In genomic region chrY:17952224-17952623, GRCh38 we compare ENCODE assay signal across 1 cellular context.
TF ChIP-seq lines count a peak whose summit lies in the region.

No MANE protein-coding gene starts in this region.

TF ChIP-seq in WTC11, 78 proteins besides CTCF, POLR2A, EP300 and RAD21 (continued from another document):
- TF ChIP-seq, protein P1, sequence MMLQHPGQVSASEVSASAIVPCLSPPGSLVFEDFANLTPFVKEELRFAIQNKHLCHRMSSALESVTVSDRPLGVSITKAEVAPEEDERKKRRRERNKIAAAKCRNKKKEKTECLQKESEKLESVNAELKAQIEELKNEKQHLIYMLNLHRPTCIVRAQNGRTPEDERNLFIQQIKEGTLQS (CRISPR knock-in tag; conservative IDR thresholded peaks at IDR 0.05): no peak
- TF ChIP-seq GRHL2 (CRISPR knock-in tag; IDR thresholded peaks at IDR 0.05; ENCODE audit: insufficient replicate concordance, severe bottlenecking): no peak
- no peak for TF ChIP-seq FOXP1 (CRISPR knock-in tag; IDR thresholded peaks at IDR 0.05; ENCODE audit: borderline replicate concordance)
- TF ChIP-seq, protein P2, sequence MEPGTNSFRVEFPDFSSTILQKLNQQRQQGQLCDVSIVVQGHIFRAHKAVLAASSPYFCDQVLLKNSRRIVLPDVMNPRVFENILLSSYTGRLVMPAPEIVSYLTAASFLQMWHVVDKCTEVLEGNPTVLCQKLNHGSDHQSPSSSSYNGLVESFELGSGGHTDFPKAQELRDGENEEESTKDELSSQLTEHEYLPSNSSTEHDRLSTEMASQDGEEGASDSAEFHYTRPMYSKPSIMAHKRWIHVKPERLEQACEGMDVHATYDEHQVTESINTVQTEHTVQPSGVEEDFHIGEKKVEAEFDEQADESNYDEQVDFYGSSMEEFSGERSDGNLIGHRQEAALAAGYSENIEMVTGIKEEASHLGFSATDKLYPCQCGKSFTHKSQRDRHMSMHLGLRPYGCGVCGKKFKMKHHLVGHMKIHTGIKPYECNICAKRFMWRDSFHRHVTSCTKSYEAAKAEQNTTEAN (CRISPR knock-in tag; IDR thresholded peaks at IDR 0.05): no peak
- TF ChIP-seq STAT6 (CRISPR knock-in tag; conservative IDR thresholded peaks at IDR 0.05; ENCODE audit: low read depth): no peak
- TF ChIP-seq HMGA2 (CRISPR knock-in tag; IDR thresholded peaks at IDR 0.05): no peak
- TF ChIP-seq SMAD3 (CRISPR knock-in tag; IDR thresholded peaks at IDR 0.05; ENCODE audit: borderline replicate concordance): no peak
